ENCODE assay signal across 35 cellular contexts in genomic region chr4:13108096-13108495, GRCh38.
DNase-seq lines count a peak whose midpoint lies in the region; ATAC-seq and TF ChIP-seq lines count a peak whose summit lies in the region.
"Had no signal": no experiment of that assay in that cellular context is flagged by ENCODE, and none has a peak within 500 bp of the region (broad histone marks: within the 10 kb centered on the region; RNA-seq: fewer than 3 reads in every experiment).

No MANE protein-coding gene starts in this region.

- no peak overlapping the region for H3K4me3 Mint-ChIP-seq in MCF 10A (ENCODE audit: unreplicated experiment)
- no peak overlapping the region for H3K4me3 Mint-ChIP-seq in stimulated activated naive CD8-positive, alpha-beta T cell treated with anti-CD3 and anti-CD28 coated beads, Interleukin-15, amount 100 ng/mL, for 72 hours
- no peak overlapping the region for H3K4me3 Mint-ChIP-seq in activated CD8-positive, alpha-beta T cell treated with anti-CD3 and anti-CD28 coated beads, Interleukin-2, amount 10 ng/mL, durations not matched to agents 7 days and 5 days
- H3K4me3 Mint-ChIP-seq: activated CD8-positive, alpha-beta T cell treated with anti-CD3 and anti-CD28 coated beads for 36 hours; activated naive CD8-positive, alpha-beta T cell treated with anti-CD3 and anti-CD28 coated beads for 36 hours; B cell; dendritic cell treated with granulocyte-macrophage colony-stimulating factor and Interleukin-4, amounts not matched to agents 40 ng/mL and 50 ng/mL, for 4 days; naive thymus-derived CD8-positive, alpha-beta T cell; T-helper 17 cell had no signal

- dilution Hi-C loops in mammary epithelial cell (cut with HindIII; ENCODE audit: low sequenced_read_pairs), result no loop called here

- BruUV-seq in MCF 10A (replicated peaks; lab: Mats Ljungman, UMichigan) (no TSS peak), mammary epithelial cell (replicated peaks; lab: Mats Ljungman, UMichigan) (no TSS peak)

- H3K36me3 ChIP-seq in mammary epithelial cell (ENCODE audit: insufficient read depth, low read length), result no peaks in the 10 kb centered on the region
- no peaks in the 10 kb centered on the region for H3K36me3 ChIP-seq in Loucy (ENCODE audit: insufficient read depth, low read length)
- H3K36me3 ChIP-seq: ascending aorta, esophagus squamous epithelium, left ventricle myocardium inferior, MG63, prostate gland, sigmoid colon had no signal

- DNase-seq in MCF 10A (ENCODE audit: unreplicated experiment) (peak; percentile 2), mammary epithelial cell (no peak), choroid plexus epithelial cell (ENCODE audit: low read depth) (no peak), DMS153 treated with DMSO at 0.1 percent for 48 hours (lab: John Stamatoyannopoulos, UW; ENCODE audit: unreplicated experiment) (no peak)
- DNase-seq in stimulated activated naive CD8-positive, alpha-beta T cell treated with anti-CD3 and anti-CD28 coated beads, Interleukin-15, amount 100 ng/mL, for 72 hours, result no peak
- DNase-seq in activated CD8-positive, alpha-beta T cell treated with anti-CD3 and anti-CD28 coated beads, Interleukin-2, amount 10 ng/mL, durations not matched to agents 7 days and 5 days, result no peak
- DNase-seq: activated CD4-positive, alpha-beta T cell treated with anti-CD3 and anti-CD28 coated beads for 1 hour; activated CD8-positive, alpha-beta T cell treated with anti-CD3 and anti-CD28 coated beads for 36 hours; activated naive CD8-positive, alpha-beta T cell treated with anti-CD3 and anti-CD28 coated beads for 36 hours; caudate nucleus; COR-L47; DMS79 treated with DMSO at 0.1 percent for 48 hours; esophagus squamous epithelium; GF-D8; glutamatergic neuron; IMR-90; islet precursor cell; left ventricle myocardium inferior; MG63; midbrain; naive thymus-derived CD8-positive, alpha-beta T cell; NCI-H1417 treated with DMSO at 0.1 percent for 48 hours; NCI-H446 treated with DMSO at 0.1 percent for 48 hours; nucleus accumbens; sigmoid colon; stimulated activated naive CD4-positive, alpha-beta T cell treated with Interleukin-2 at 50 U/mL for 16 hours; T-helper 17 cell; testis had no signal

- H3F3A ChIP-seq in Loucy (ENCODE audit: low read depth), result no peaks in the 10 kb centered on the region

- no peak overlapping the region for H3K27ac ChIP-seq in mammary epithelial cell (ENCODE audit: insufficient read depth, low read depth, low read length)
- H3K27ac ChIP-seq: esophagus squamous epithelium, left ventricle myocardium inferior, prostate gland, sigmoid colon, testis had no signal

- H3K4me2 ChIP-seq in mammary epithelial cell (ENCODE audit: insufficient read depth, low read depth, low read length) (no peak overlapping the region), Loucy (ENCODE audit: low read depth, low read length, poor library complexity, severe bottlenecking) (no peak overlapping the region)

- no peaks in the 10 kb centered on the region for H3K4me1 ChIP-seq in mammary epithelial cell (ENCODE audit: insufficient read depth, low read length)
- H3K4me1 ChIP-seq in Loucy (ENCODE audit: insufficient read depth, low read length, poor library complexity, severe bottlenecking), result no peaks in the 10 kb centered on the region
- H3K4me1 ChIP-seq: esophagus squamous epithelium, prostate gland, sigmoid colon, testis had no signal

- TF ChIP-seq CTCF in MCF 10A (IDR thresholded peaks at IDR 0.05; ENCODE audit: unreplicated experiment), result no peak
- peak in 1 of 2 donors; percentile 8 for TF ChIP-seq CTCF in mammary epithelial cell (conservative IDR thresholded peaks at IDR 0.05 in 1 of 2, IDR thresholded peaks at IDR 0.05 in 1 of 2; ENCODE audit: extremely low read depth in 1 of 2, insufficient read depth in 1 of 2, low read depth in 1 of 2, low read length in 2 of 2)
- TF ChIP-seq CTCF in Loucy (conservative IDR thresholded peaks at IDR 0.05; ENCODE audit: low read length), result peak; percentile 44
- peak; percentile 25 for TF ChIP-seq CTCF in choroid plexus epithelial cell (conservative IDR thresholded peaks at IDR 0.05; ENCODE audit: low read depth, low read length)

- H3K9me3 Mint-ChIP-seq in MCF 10A (ENCODE audit: unreplicated experiment), result peaks cover 22% of the 10 kb centered on the region
- peaks cover 17 to 33% of the 10 kb centered on the region in 2 donors for H3K9me3 Mint-ChIP-seq in stimulated activated naive CD8-positive, alpha-beta T cell treated with anti-CD3 and anti-CD28 coated beads, Interleukin-15, amount 100 ng/mL, for 72 hours
- no peaks in the 10 kb centered on the region for H3K9me3 Mint-ChIP-seq in activated CD8-positive, alpha-beta T cell treated with anti-CD3 and anti-CD28 coated beads, Interleukin-2, amount 10 ng/mL, durations not matched to agents 7 days and 5 days (ENCODE audit: insufficient read depth)

- CTCF ChIA-PET in MCF 10A (lab: Yijun Ruan, JAX), result no interaction called here
- CTCF ChIA-PET in mammary epithelial cell (lab: Charles Lee; ENCODE audit: low non-redundant PET), result no interaction called here
- CTCF ChIA-PET in activated CD8-positive, alpha-beta T cell treated with anti-CD3 and anti-CD28 coated beads, Interleukin-2, amount 10 ng/mL, durations not matched to agents 7 days and 5 days (lab: Charles Lee), result no interaction called here

- H3K27me3 ChIP-seq in mammary epithelial cell (ENCODE audit: insufficient read depth, low read length), result no peaks in the 10 kb centered on the region
- H3K27me3 ChIP-seq in Loucy (ENCODE audit: insufficient read depth, low read length, poor library complexity, severe bottlenecking), result no peaks in the 10 kb centered on the region
- H3K27me3 ChIP-seq: ascending aorta, esophagus squamous epithelium, MG63, sigmoid colon, testis had no signal

- POLR2A ChIA-PET in MCF 10A (lab: Yijun Ruan, JAX), result no interaction called here
- POLR2A ChIA-PET in activated CD8-positive, alpha-beta T cell treated with anti-CD3 and anti-CD28 coated beads, Interleukin-2, amount 10 ng/mL, durations not matched to agents 7 days and 5 days (lab: Charles Lee), result no interaction called here

- H3K9me2 ChIP-seq in Loucy (replicated peaks; ENCODE audit: low read depth, low read length), result 0 out of 2 replicates have a peak, but pooled peaks cover 5% of the 10 kb centered on the region

- H2AFZ ChIP-seq in mammary epithelial cell (ENCODE audit: low read depth, low read length) (no peak overlapping the region), Loucy (ENCODE audit: low read length) (no peak overlapping the region)

- H4K20me1 ChIP-seq in mammary epithelial cell (ENCODE audit: insufficient read depth, low read length) (no peaks in the 10 kb centered on the region), Loucy (ENCODE audit: insufficient read depth, low read length, poor library complexity, severe bottlenecking) (no peaks in the 10 kb centered on the region)

- no peak overlapping the region for H3K9ac ChIP-seq in mammary epithelial cell (ENCODE audit: insufficient read depth, low read length)
- no peak overlapping the region for H3K9ac ChIP-seq in Loucy (ENCODE audit: low read depth, low read length, poor library complexity, severe bottlenecking)

- H3K36me3 Mint-ChIP-seq in MCF 10A (ENCODE audit: insufficient read depth, unreplicated experiment), result no peaks in the 10 kb centered on the region
- no peaks in the 10 kb centered on the region for H3K36me3 Mint-ChIP-seq in activated CD8-positive, alpha-beta T cell treated with anti-CD3 and anti-CD28 coated beads, Interleukin-2, amount 10 ng/mL, durations not matched to agents 7 days and 5 days (ENCODE audit: low read depth)

- in situ Hi-C loops in mammary epithelial cell (cut with MboI; ENCODE audit: low sequenced_read_pairs in 2 of 2), result no loop called here

- no peak for ATAC-seq in stimulated activated naive CD8-positive, alpha-beta T cell treated with anti-CD3 and anti-CD28 coated beads, Interleukin-15, amount 100 ng/mL, for 72 hours
- no peak for ATAC-seq in HG02642 (IDR thresholded peaks at IDR 0.05; ENCODE audit: poor library complexity, unreplicated experiment)
- no peak for ATAC-seq in activated CD8-positive, alpha-beta T cell treated with anti-CD3 and anti-CD28 coated beads, Interleukin-2, amount 10 ng/mL, durations not matched to agents 7 days and 5 days
- ATAC-seq: activated CD8-positive, alpha-beta T cell treated with anti-CD3 and anti-CD28 coated beads for 36 hours; naive thymus-derived CD8-positive, alpha-beta T cell; SK-N-SH treated with all-trans-retinoic acid at 6 μM for 48 hours; T-helper 17 cell had no signal

- H3K27me3 Mint-ChIP-seq in MCF 10A (ENCODE audit: insufficient read depth, unreplicated experiment), result no peaks in the 10 kb centered on the region
- no peaks in the 10 kb centered on the region for H3K27me3 Mint-ChIP-seq in stimulated activated naive CD8-positive, alpha-beta T cell treated with anti-CD3 and anti-CD28 coated beads, Interleukin-15, amount 100 ng/mL, for 72 hours
- H3K27me3 Mint-ChIP-seq in activated CD8-positive, alpha-beta T cell treated with anti-CD3 and anti-CD28 coated beads, Interleukin-2, amount 10 ng/mL, durations not matched to agents 7 days and 5 days (ENCODE audit: low read depth), result no peaks in the 10 kb centered on the region
- H3K27me3 Mint-ChIP-seq: activated CD8-positive, alpha-beta T cell treated with anti-CD3 and anti-CD28 coated beads for 36 hours; activated naive CD8-positive, alpha-beta T cell treated with anti-CD3 and anti-CD28 coated beads for 36 hours; B cell; dendritic cell treated with granulocyte-macrophage colony-stimulating factor and Interleukin-4, amounts not matched to agents 40 ng/mL and 50 ng/mL, for 4 days; T-helper 17 cell had no signal

- H3K79me2 ChIP-seq in mammary epithelial cell (ENCODE audit: insufficient read depth, low read length) (no peaks in the 10 kb centered on the region), Loucy (ENCODE audit: insufficient read depth, low read length) (no peaks in the 10 kb centered on the region)

- H3K27ac Mint-ChIP-seq in MCF 10A (ENCODE audit: low read depth, unreplicated experiment), result no peak overlapping the region
- peak overlapping the region in 1 of 2 donors; percentile 72 for H3K27ac Mint-ChIP-seq in stimulated activated naive CD8-positive, alpha-beta T cell treated with anti-CD3 and anti-CD28 coated beads, Interleukin-15, amount 100 ng/mL, for 72 hours
- H3K27ac Mint-ChIP-seq in activated CD8-positive, alpha-beta T cell treated with anti-CD3 and anti-CD28 coated beads, Interleukin-2, amount 10 ng/mL, durations not matched to agents 7 days and 5 days, result no peak overlapping the region
- H3K27ac Mint-ChIP-seq: activated CD8-positive, alpha-beta T cell treated with anti-CD3 and anti-CD28 coated beads for 36 hours; activated naive CD8-positive, alpha-beta T cell treated with anti-CD3 and anti-CD28 coated beads for 36 hours; B cell; dendritic cell treated with granulocyte-macrophage colony-stimulating factor and Interleukin-4, amounts not matched to agents 40 ng/mL and 50 ng/mL, for 4 days; naive thymus-derived CD8-positive, alpha-beta T cell; T-helper 17 cell had no signal

- H3K9me3 ChIP-seq in mammary epithelial cell (replicated peaks; ENCODE audit: insufficient read depth, low read length) (no peaks in the 10 kb centered on the region), Loucy (ENCODE audit: insufficient read depth, low read depth, low read length) (no peaks in the 10 kb centered on the region)
- H3K9me3 ChIP-seq: MG63, prostate gland, testis had no signal

- H3K4me1 Mint-ChIP-seq in MCF 10A (ENCODE audit: insufficient read depth, unreplicated experiment), result no peaks in the 10 kb centered on the region
- no peaks in the 10 kb centered on the region for H3K4me1 Mint-ChIP-seq in stimulated activated naive CD8-positive, alpha-beta T cell treated with anti-CD3 and anti-CD28 coated beads, Interleukin-15, amount 100 ng/mL, for 72 hours
- H3K4me1 Mint-ChIP-seq in activated CD8-positive, alpha-beta T cell treated with anti-CD3 and anti-CD28 coated beads, Interleukin-2, amount 10 ng/mL, durations not matched to agents 7 days and 5 days (ENCODE audit: low read depth), result no peaks in the 10 kb centered on the region
- H3K4me1 Mint-ChIP-seq: activated naive CD8-positive, alpha-beta T cell treated with anti-CD3 and anti-CD28 coated beads for 36 hours; B cell; naive thymus-derived CD8-positive, alpha-beta T cell; T-helper 17 cell had no signal

- H3K4me3 ChIP-seq in mammary epithelial cell (replicated peaks in 1 of 3; ENCODE audit: insufficient read depth in 1 of 3, low read depth in 2 of 3, low read length in 3 of 3) (no peak overlapping the region), Loucy (ENCODE audit: low read length, poor library complexity, severe bottlenecking) (no peak overlapping the region), choroid plexus epithelial cell (ENCODE audit: low read depth, low read length) (no peak overlapping the region)
- H3K4me3 ChIP-seq: ascending aorta, esophagus squamous epithelium, left ventricle myocardium inferior, MG63, prostate gland, sigmoid colon, testis had no signal

- intact Hi-C loops in MCF 10A (cut with micrococcal nuclease) (no loop called here), mammary epithelial cell (cut with micrococcal nuclease) (no loop called here)

- WGBS in mammary epithelial cell (ENCODE audit: low coverage, missing lambda C conversion rate), result 40% methylated on average over 1 of the region's 1 CpG
